8 cellular contexts compared by ENCODE assay signal in the genomic region with DNA sequence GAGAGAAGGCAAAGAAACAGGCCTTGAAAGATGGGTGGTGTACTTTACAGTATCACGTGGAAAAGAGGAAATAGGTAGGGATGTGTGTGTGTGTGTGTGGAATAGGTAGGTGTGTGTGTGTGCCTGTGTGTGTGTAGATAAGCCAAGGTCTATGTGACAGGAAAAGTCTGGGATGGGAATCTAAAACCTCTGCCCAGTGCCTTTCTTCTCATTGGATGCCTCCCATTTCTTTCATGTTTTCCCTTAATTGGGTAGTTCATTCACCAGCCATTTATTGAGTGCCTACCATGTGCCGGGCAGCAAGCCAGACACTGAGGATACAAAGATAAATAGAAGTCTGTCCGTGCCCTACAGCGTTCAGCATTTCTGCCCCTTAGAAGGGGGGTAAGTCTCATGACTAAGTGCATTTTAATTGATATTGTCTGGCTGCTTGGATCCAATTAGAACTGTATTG. TPM values are rescaled to one million over a fixed set of nuclear protein-coding genes. Genes with fewer than 3 reads are reported as not detected.
DNase-seq lines count a peak whose midpoint lies in the region; FAIRE-seq and TF ChIP-seq lines count a peak whose summit lies in the region.

No MANE protein-coding gene starts in this region.

- H3K4me1 ChIP-seq in Peyer's patch = peaks cover 0 to 27% (median 4%) of the 10 kb centered on the region in 4 donors
- peaks cover 18% of the 10 kb centered on the region for H3K4me1 ChIP-seq in neuron (ENCODE audit: insufficient read depth, low read length)

- FAIRE-seq in frontal cortex (lab: Jason Lieb, UNC) = no peak

- no peaks in the 10 kb centered on the region for H3K36me3 ChIP-seq in Peyer's patch
- peaks cover 7% of the 10 kb centered on the region for H3K36me3 ChIP-seq in neuron (ENCODE audit: insufficient read depth, low read length)

- H3K27ac ChIP-seq in Peyer's patch = peak overlapping the region in 3 of 4 donors; percentile 76 to 96 (median 82)

- no peaks in the 10 kb centered on the region for H3K9me3 ChIP-seq in Peyer's patch
- H3K9me3 ChIP-seq in neuron (ENCODE audit: low read length) = no peaks in the 10 kb centered on the region

- no peak for TF ChIP-seq POLR2A in Peyer's patch (IDR thresholded peaks at IDR 0.05)

- H3K4me3 ChIP-seq in Peyer's patch (peak overlapping the region; percentile 62 to 85 (median 72)), epithelial cell of esophagus (ENCODE audit: low read length) (peak overlapping the region; percentile 60), neuron (ENCODE audit: low read length) (peak overlapping the region; percentile 87)

- TF ChIP-seq CTCF in Peyer's patch (IDR thresholded peaks at IDR 0.05) (no peak), epithelial cell of esophagus (IDR thresholded peaks at IDR 0.05; ENCODE audit: insufficient read depth, low read depth, low read length, missing control alignments) (no peak)

- DNase-seq in ELR (ENCODE audit: low read depth) (peak; percentile 44), Peyer's patch (no peak), epithelial cell of esophagus (ENCODE audit: low read depth) (peak; percentile 60), DMS79 (lab: John Stamatoyannopoulos, UW) (no peak), frontal cortex (ENCODE audit: low spot score in 2 of 2) (no peak)
- no peak for DNase-seq in stimulated activated naive CD4-positive, alpha-beta T cell (lab: John Stamatoyannopoulos, UW)
- DNase-seq in activated CD4-positive, CD25-positive, alpha-beta regulatory T cell (lab: John Stamatoyannopoulos, UW) = no peak

- H3K27me3 ChIP-seq in Peyer's patch (no peaks in the 10 kb centered on the region), neuron (ENCODE audit: insufficient read depth, low read length) (no peaks in the 10 kb centered on the region)

- H2AFZ ChIP-seq in neuron (ENCODE audit: low read depth, low read length) = no peak overlapping the region

RNA-seq across cellular contexts. Expression of a gene that starts 1.0 kb away (rescaled TPM):
- total RNA-seq in Peyer's patch (10 to 100 TPM; 24.9 to 47.7 (median 42.4) TPM), frontal cortex (17.9 TPM)

RNA-seq across cellular contexts. Expression of a gene that starts 31.9 kb away (rescaled TPM):
- total RNA-seq in Peyer's patch (100 to 1,000 TPM in 3 of 4 donors, 10 to 100 TPM in 1; 28.1 to 312 (median 149) TPM), frontal cortex (22.4 TPM)

RNA-seq across cellular contexts. Expression of a gene that starts 48.4 kb away (rescaled TPM):
- total RNA-seq in Peyer's patch (10 to 100 TPM in 1 of 4 donors, 1 to 10 TPM in 3; 3.3 to 16.5 (median 5.9) TPM), frontal cortex (10.2 TPM)

RNA-seq across cellular contexts. Expression of a gene that starts 49.6 kb away (rescaled TPM):
- total RNA-seq in Peyer's patch (100 to 1,000 TPM in 3 of 4 donors, 10 to 100 TPM in 1; 65.2 to 191 (median 132) TPM), frontal cortex (16.3 TPM)

RNA-seq across cellular contexts. Expression of a gene that starts 50.0 kb away (rescaled TPM):
- total RNA-seq in Peyer's patch (10 to 100 TPM; 11.7 to 42.9 (median 17.4) TPM), frontal cortex (19.6 TPM)

Comparison
In these comparisons a context has a peak if more than half of its experiments do, and no peak if none do; other contexts are left out.
1. DNase-seq: peak in ELR (single experiment) and epithelial cell of esophagus (single experiment); none in Peyer's patch (0 of 3), DMS79 (single experiment), stimulated activated naive CD4-positive, alpha-beta T cell (0 of 6), activated CD4-positive, CD25-positive, alpha-beta regulatory T cell (0 of 4) and frontal cortex (0 of 2).
2. Peak in every context shown above with its lines, with median percentiles within 50 percentile points of each other: H3K4me3 ChIP-seq.